Comparison of ENCODE assay signal across 17 cellular contexts in genomic region chr2:71939588-71940535, GRCh38.
DNase-seq lines count a peak whose midpoint lies in the region; ATAC-seq and TF ChIP-seq lines count a peak whose summit lies in the region.
"Had no signal": no experiment of that assay in that cellular context is flagged by ENCODE, and none has a peak within 500 bp of the region (broad histone marks: within the 10 kb centered on the region; RNA-seq: fewer than 3 reads in every experiment).

No MANE protein-coding gene starts in this region.

- H3K4me2 ChIP-seq in MM.1S (ENCODE audit: low read depth, low read length), result no peak overlapping the region

- TF ChIP-seq CTCF in esophagus muscularis mucosa (IDR thresholded peaks at IDR 0.05), result no peak
- TF ChIP-seq CTCF in upper lobe of right lung (IDR thresholded peaks at IDR 0.05), result no peak
- no peak for TF ChIP-seq CTCF in MM.1S (IDR thresholded peaks at IDR 0.05; ENCODE audit: low read length)

- peaks cover 0 to 8% (median 0%) of the 10 kb centered on the region in 4 donors for H3K27me3 ChIP-seq in esophagus muscularis mucosa
- no peaks in the 10 kb centered on the region for H3K27me3 ChIP-seq in upper lobe of right lung
- no peaks in the 10 kb centered on the region for H3K27me3 ChIP-seq in MM.1S (replicated peaks; ENCODE audit: insufficient read depth, low read length)
- H3K27me3 ChIP-seq: sigmoid colon had no signal

- no peaks in the 10 kb centered on the region for H3K9me3 Mint-ChIP-seq in activated CD4-positive, alpha-beta T cell treated with anti-CD3 and anti-CD28 coated beads, Interleukin-2, amount 10 ng/mL, durations not matched to agents 24 days and 14 days
- H3K9me3 Mint-ChIP-seq: CD4-positive, alpha-beta T cell had no signal

- no peaks in the 10 kb centered on the region for H3K9me3 ChIP-seq in esophagus muscularis mucosa
- H3K9me3 ChIP-seq in upper lobe of right lung, result no peaks in the 10 kb centered on the region
- H3K9me3 ChIP-seq in MM.1S (replicated peaks; ENCODE audit: insufficient read depth, low read length), result no peaks in the 10 kb centered on the region
- H3K9me3 ChIP-seq: sigmoid colon had no signal

- 74% methylated on average over 13 of the region's 13 CpGs for WGBS in esophagus muscularis mucosa

- H3K4me1 Mint-ChIP-seq in activated CD4-positive, alpha-beta T cell treated with anti-CD3 and anti-CD28 coated beads, Interleukin-2, amount 10 ng/mL, durations not matched to agents 24 days and 14 days, result no peaks in the 10 kb centered on the region

- no peaks in the 10 kb centered on the region for H3F3A ChIP-seq in MM.1S (ENCODE audit: insufficient read depth, low read length)

- H3K27ac Mint-ChIP-seq in activated CD4-positive, alpha-beta T cell treated with anti-CD3 and anti-CD28 coated beads, Interleukin-2, amount 10 ng/mL, durations not matched to agents 24 days and 14 days, result no peak overlapping the region
- H3K27ac Mint-ChIP-seq: CD4-positive, alpha-beta T cell had no signal

- H3K4me3 ChIP-seq in esophagus muscularis mucosa, result no peak overlapping the region
- no peak overlapping the region for H3K4me3 ChIP-seq in upper lobe of right lung
- H3K4me3 ChIP-seq in MM.1S (ENCODE audit: low read length), result no peak overlapping the region
- H3K4me3 ChIP-seq: K562, sigmoid colon had no signal

- H3K4me1 ChIP-seq in esophagus muscularis mucosa (peaks cover 0 to 6% (median 0%) of the 10 kb centered on the region in 4 donors), upper lobe of right lung (no peaks in the 10 kb centered on the region), MM.1S (ENCODE audit: low read length) (no peaks in the 10 kb centered on the region)

- H4K20me1 ChIP-seq in MM.1S (ENCODE audit: insufficient read depth, low read length), result no peaks in the 10 kb centered on the region

- no peaks in the 10 kb centered on the region for H3K36me3 Mint-ChIP-seq in activated CD4-positive, alpha-beta T cell treated with anti-CD3 and anti-CD28 coated beads, Interleukin-2, amount 10 ng/mL, durations not matched to agents 24 days and 14 days (ENCODE audit: low read depth)

- no peak overlapping the region for H3K9ac ChIP-seq in MM.1S (ENCODE audit: low read length)

- DNase-seq in activated CD4-positive, alpha-beta T cell treated with anti-CD3 and anti-CD28 coated beads, Interleukin-2, amount 10 ng/mL, durations not matched to agents 24 days and 14 days, result peak; percentile 37
- no peak for DNase-seq in activated CD4-positive, alpha-beta T cell treated with anti-CD3 and anti-CD28 coated beads for 4 hours
- DNase-seq in esophagus muscularis mucosa (ENCODE audit: extremely low spot score) (peak; percentile 83), myocyte (ENCODE audit: low read depth) (peak; percentile 89), upper lobe of right lung (peak; percentile 47), MM.1S (no peak), midbrain (lab: John Stamatoyannopoulos, UW) (no peak)
- DNase-seq: activated gamma-delta T cell; mammary epithelial cell; NCI-H1436 treated with DMSO at 0.1 percent for 48 hours; sigmoid colon; stimulated activated naive CD4-positive, alpha-beta T cell had no signal

- TF ChIP-seq EP300 in esophagus muscularis mucosa (IDR thresholded peaks at IDR 0.05), result no peak

- no peaks in the 10 kb centered on the region for H3K9me2 ChIP-seq in MM.1S (replicated peaks; ENCODE audit: insufficient read depth, low read length)

- no peak for TF ChIP-seq POLR2A in esophagus muscularis mucosa (IDR thresholded peaks at IDR 0.05; ENCODE audit: low read depth)

- no peaks in the 10 kb centered on the region for H3K36me3 ChIP-seq in esophagus muscularis mucosa
- H3K36me3 ChIP-seq in upper lobe of right lung, result no peaks in the 10 kb centered on the region
- H3K36me3 ChIP-seq in MM.1S (replicated peaks; ENCODE audit: insufficient read depth, low read length), result no peaks in the 10 kb centered on the region
- H3K36me3 ChIP-seq: sigmoid colon had no signal

- intact Hi-C loops in activated CD4-positive, alpha-beta T cell treated with anti-CD3 and anti-CD28 coated beads, Interleukin-2, amount 10 ng/mL, durations not matched to agents 24 days and 14 days (cut with micrococcal nuclease), result no loop called here
- intact Hi-C loops in esophagus muscularis mucosa (cut with DNase I) (no loop called here), upper lobe of right lung (cut with DNase I) (no loop called here)

- H3K4me3 Mint-ChIP-seq in activated CD4-positive, alpha-beta T cell treated with anti-CD3 and anti-CD28 coated beads, Interleukin-2, amount 10 ng/mL, durations not matched to agents 24 days and 14 days, result no peak overlapping the region
- H3K4me3 Mint-ChIP-seq: CD4-positive, alpha-beta T cell had no signal

- H3K27me3 Mint-ChIP-seq in activated CD4-positive, alpha-beta T cell treated with anti-CD3 and anti-CD28 coated beads, Interleukin-2, amount 10 ng/mL, durations not matched to agents 24 days and 14 days, result peaks cover 2% of the 10 kb centered on the region

- no peak overlapping the region for H2AFZ ChIP-seq in MM.1S (ENCODE audit: low read length)

- no peaks in the 10 kb centered on the region for H3K79me2 ChIP-seq in MM.1S (ENCODE audit: low read length)

- ATAC-seq in upper lobe of right lung, result no peak
- ATAC-seq in HG02973 (IDR thresholded peaks at IDR 0.05; ENCODE audit: unreplicated experiment), result no peak
- ATAC-seq: K562, SK-N-SH treated with all-trans-retinoic acid at 6 μM for 48 hours had no signal

- H3K27ac ChIP-seq in esophagus muscularis mucosa (replicated peaks in 1 of 4) (no peak overlapping the region), upper lobe of right lung (no peak overlapping the region), MM.1S (ENCODE audit: low read length) (no peak overlapping the region)
- H3K27ac ChIP-seq: 22Rv1, sigmoid colon had no signal

Comparison
In these comparisons a context has a peak if more than half of its experiments do, and no peak if none do; other contexts are left out.
1. DNase-seq: peak in activated CD4-positive, alpha-beta T cell treated with anti-CD3 and anti-CD28 coated beads, Interleukin-2, amount 10 ng/mL, durations not matched to agents 24 days and 14 days (single experiment), esophagus muscularis mucosa (single experiment), myocyte (single experiment) and upper lobe of right lung (single experiment); none in activated CD4-positive, alpha-beta T cell treated with anti-CD3 and anti-CD28 coated beads for 4 hours (0 of 2), MM.1S (single experiment) and midbrain (single experiment).